In the genomic region with DNA sequence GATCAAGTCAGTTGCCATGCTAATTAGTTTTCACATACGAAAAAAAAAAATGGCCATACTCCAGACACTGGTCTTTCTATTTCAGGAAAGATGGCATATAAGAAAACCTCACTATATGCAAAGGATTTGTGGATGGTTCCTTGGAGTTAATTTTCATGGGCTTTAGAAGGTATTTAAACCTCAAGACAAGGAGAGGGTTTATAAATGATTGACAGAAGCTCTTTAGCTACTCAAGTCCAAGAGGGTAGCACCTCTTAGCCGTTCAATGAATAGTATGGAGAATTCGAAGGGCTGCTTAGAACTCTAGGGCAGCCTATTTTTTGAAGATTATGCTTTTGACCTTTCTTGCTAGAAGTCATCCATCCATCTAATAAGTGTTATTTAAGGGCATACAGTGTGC, we compare ENCODE assay signal across 26 cellular contexts.
"Had no signal": no experiment of that assay in that cellular context is flagged by ENCODE, and none has a peak within 500 bp of the region (broad histone marks: within the 10 kb centered on the region; RNA-seq: fewer than 3 reads in every experiment).

No MANE protein-coding gene starts in this region.

- H3K4me2 ChIP-seq: KMS-11, PC-9 had no signal

- H3K27me3 ChIP-seq: adrenal gland had no signal

- H3K27ac ChIP-seq: adrenal gland, KMS-11, PC-9, RWPE1 had no signal

- ATAC-seq: activated CD8-positive, alpha-beta T cell treated with anti-CD3 and anti-CD28 coated beads for 36 hours; Right ventricle myocardium inferior had no signal

- H3K36me3 ChIP-seq: adrenal gland had no signal

- H3K9me3 ChIP-seq: adrenal gland had no signal

- H2AFZ ChIP-seq: PC-9 had no signal

- FAIRE-seq: bronchial epithelial cell, TTC549 had no signal

- H3K4me3 ChIP-seq: adrenal gland, PC-9 had no signal

- DNase-seq: activated CD4-positive, alpha-beta T cell treated with anti-CD3 and anti-CD28 coated beads, Interleukin-2, amount 10 ng/mL, durations not matched to agents 24 days and 14 days; activated CD4-positive, alpha-beta T cell treated with anti-CD3 and anti-CD28 coated beads, Interleukin-2, amount 50 U/mL, for 4 hours; activated CD8-positive, alpha-beta T cell treated with anti-CD3 and anti-CD28 coated beads for 36 hours; activated gamma-delta T cell; activated naive CD4-positive, alpha-beta T cell treated with Interleukin-2 at 50 U/mL for 16 hours; activated T-cell treated with anti-CD3 and anti-CD28 coated beads, Interleukin-2, amount 50 U/mL, for 1 hour; adrenal gland; caudate nucleus; cerebellar nuclear complex; MM.1S; MV-4-11; NCI-H1092; NCI-H1417; NCI-H146; NCI-H1930; NCI-H2081 treated with DMSO at 0.1 percent for 48 hours; NCI-H226; NCI-H524 treated with DMSO at 0.1 percent for 48 hours; PC-9; SIG-M5; T1000 had no signal
